In the genomic region with DNA sequence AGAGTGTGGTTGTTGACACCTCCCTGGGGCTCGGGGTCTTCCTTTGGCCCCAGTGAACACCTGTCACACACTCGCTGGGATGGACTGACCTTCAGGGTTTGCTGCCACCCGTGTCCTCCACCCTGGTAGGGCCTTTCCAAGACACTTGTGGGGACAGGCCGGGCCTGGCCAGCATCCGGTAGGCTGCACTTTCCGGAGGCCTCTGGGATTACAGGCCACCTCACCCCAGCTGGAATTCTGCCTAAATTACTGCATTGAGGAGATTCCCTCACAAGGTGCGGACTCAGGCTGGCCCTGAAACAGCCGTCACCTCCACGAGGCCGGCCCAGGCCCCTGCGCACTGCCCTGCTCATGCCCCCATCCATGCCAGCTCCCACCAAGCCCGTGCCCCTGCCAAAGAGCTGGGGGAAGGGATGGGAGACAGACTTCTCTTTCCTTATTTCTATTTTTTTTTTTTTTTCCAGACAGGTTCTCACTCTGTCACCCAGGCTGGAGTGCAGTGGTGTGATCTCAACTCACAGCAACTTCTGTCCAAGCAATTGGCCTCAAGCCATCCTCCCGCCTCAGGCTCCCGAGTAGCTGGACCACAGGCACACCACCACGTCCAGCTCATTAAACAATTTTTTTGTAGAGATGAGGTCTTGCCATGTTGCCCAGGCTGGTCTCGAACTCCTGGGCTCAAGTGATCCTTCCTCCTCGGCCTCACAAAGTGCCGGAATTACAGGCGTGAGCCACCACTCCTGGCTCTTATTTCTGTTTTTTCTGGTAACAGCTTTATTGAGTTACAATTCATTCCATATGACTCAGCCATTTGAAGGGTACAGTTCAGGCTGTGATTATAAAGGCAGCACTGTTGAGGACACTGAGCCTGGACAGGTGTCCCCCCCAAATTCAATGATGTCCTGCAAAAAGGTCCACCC, we compare ENCODE assay signal across 2 cellular contexts.
A peak's percentile ranks its signal among the peaks of the same experiment; 100 is the strongest.
TF ChIP-seq lines count a peak whose summit lies in the region.

No MANE protein-coding gene starts in this region.

TF ChIP-seq in A549, 52 proteins besides CTCF, POLR2A, EP300 and RAD21 (continued from another document):
- TF ChIP-seq JUN (IDR thresholded peaks at IDR 0.05): no peak; a peak in 1 of 5 replicates
- TF ChIP-seq CHD2 (IDR thresholded peaks at IDR 0.05; ENCODE audit: low read length, partially characterized antibody): no peak
- no peak for TF ChIP-seq FOSL2 (IDR thresholded peaks at IDR 0.05)
- TF ChIP-seq FOSL2 (CRISPR knock-in tag; IDR thresholded peaks at IDR 0.05): no peak; the same call in 1 of the 2 replicates

TF ChIP-seq in HEK293, 187 proteins besides CTCF, POLR2A, EP300 and RAD21 (continued from another document):
- TF ChIP-seq, protein P1, sequence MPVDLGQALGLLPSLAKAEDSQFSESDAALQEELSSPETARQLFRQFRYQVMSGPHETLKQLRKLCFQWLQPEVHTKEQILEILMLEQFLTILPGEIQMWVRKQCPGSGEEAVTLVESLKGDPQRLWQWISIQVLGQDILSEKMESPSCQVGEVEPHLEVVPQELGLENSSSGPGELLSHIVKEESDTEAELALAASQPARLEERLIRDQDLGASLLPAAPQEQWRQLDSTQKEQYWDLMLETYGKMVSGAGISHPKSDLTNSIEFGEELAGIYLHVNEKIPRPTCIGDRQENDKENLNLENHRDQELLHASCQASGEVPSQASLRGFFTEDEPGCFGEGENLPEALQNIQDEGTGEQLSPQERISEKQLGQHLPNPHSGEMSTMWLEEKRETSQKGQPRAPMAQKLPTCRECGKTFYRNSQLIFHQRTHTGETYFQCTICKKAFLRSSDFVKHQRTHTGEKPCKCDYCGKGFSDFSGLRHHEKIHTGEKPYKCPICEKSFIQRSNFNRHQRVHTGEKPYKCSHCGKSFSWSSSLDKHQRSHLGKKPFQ (tag by site-specific recombination; IDR thresholded peaks at IDR 0.05): peak; percentile 93
- TF ChIP-seq ZNF2 (tag by site-specific recombination; IDR thresholded peaks at IDR 0.05) (no peak), ZNF394 (tag by site-specific recombination; IDR thresholded peaks at IDR 0.05; ENCODE audit: borderline replicate concordance) (peak; percentile 62), ZNF600 (tag by site-specific recombination; IDR thresholded peaks at IDR 0.05) (peak; percentile 91), MYNN (tag by site-specific recombination; IDR thresholded peaks at IDR 0.05; ENCODE audit: borderline replicate concordance) (peak; percentile 60; the same call in 1 of the 2 replicates), ZSCAN23 (tag by site-specific recombination; IDR thresholded peaks at IDR 0.05) (0 out of 2 replicates have a peak, but pooled peaks have one; percentile 19), GLIS1 (tag by site-specific recombination; IDR thresholded peaks at IDR 0.05) (peak; percentile 83; the same call in 1 of the 2 replicates)
- TF ChIP-seq, protein P2, sequence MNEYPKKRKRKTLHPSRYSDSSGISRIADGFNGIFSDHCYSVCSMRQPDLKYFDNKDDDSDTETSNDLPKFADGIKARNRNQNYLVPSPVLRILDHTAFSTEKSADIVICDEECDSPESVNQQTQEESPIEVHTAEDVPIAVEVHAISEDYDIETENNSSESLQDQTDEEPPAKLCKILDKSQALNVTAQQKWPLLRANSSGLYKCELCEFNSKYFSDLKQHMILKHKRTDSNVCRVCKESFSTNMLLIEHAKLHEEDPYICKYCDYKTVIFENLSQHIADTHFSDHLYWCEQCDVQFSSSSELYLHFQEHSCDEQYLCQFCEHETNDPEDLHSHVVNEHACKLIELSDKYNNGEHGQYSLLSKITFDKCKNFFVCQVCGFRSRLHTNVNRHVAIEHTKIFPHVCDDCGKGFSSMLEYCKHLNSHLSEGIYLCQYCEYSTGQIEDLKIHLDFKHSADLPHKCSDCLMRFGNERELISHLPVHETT (tag by site-specific recombination; IDR thresholded peaks at IDR 0.05): 0 out of 2 replicates have a peak, but pooled peaks have one; percentile 31
TF ChIP-seq in HEK293: peak in this region for 7.
